Comparison of ENCODE assay signal across 16 cellular contexts in genomic region chr3:86772699-86773098, GRCh38.
DNase-seq lines count a peak whose midpoint lies in the region; ATAC-seq and TF ChIP-seq lines count a peak whose summit lies in the region.
"Had no signal": no experiment of that assay in that cellular context is flagged by ENCODE, and none has a peak within 500 bp of the region (broad histone marks: within the 10 kb centered on the region; RNA-seq: fewer than 3 reads in every experiment).

No MANE protein-coding gene starts in this region.

- H4K20me1 ChIP-seq in GM23338 (replicated peaks; ENCODE audit: insufficient read depth), result no peaks in the 10 kb centered on the region
- H4K20me1 ChIP-seq: BLaER1 had no signal

- H2AK5ac ChIP-seq in neuronal stem cell (ENCODE audit: low read depth, low read length), result no peak overlapping the region

- H3K23ac ChIP-seq in neuronal stem cell (ENCODE audit: low read depth, low read length, poor library complexity), result no peak overlapping the region

- H3F3A ChIP-seq in GM23338 (replicated peaks; ENCODE audit: low read depth), result no peaks in the 10 kb centered on the region

- H3K79me1 ChIP-seq in neuronal stem cell (ENCODE audit: low read depth, low read length), result no peaks in the 10 kb centered on the region

- H3K4me1 ChIP-seq in GM23338 (ENCODE audit: insufficient read depth) (no peaks in the 10 kb centered on the region), neuronal stem cell (ENCODE audit: control insufficient read depth in 2 of 2, insufficient read depth in 1 of 2, low read depth in 1 of 2, low read length in 2 of 2) (no peaks in the 10 kb centered on the region), aorta (ENCODE audit: control insufficient read depth in 1 of 2, insufficient read depth in 2 of 2, low read length in 2 of 2) (no peaks in the 10 kb centered on the region)
- H3K4me1 ChIP-seq: A549, HAP-1 had no signal

- no peak overlapping the region for H2BK5ac ChIP-seq in neuronal stem cell (ENCODE audit: low read length)

- no peaks in the 10 kb centered on the region for H3K36me3 Mint-ChIP-seq in GM23338 (ENCODE audit: low read depth)
- H3K36me3 Mint-ChIP-seq: CD8-positive, alpha-beta T cell had no signal

- H4K8ac ChIP-seq in neuronal stem cell (ENCODE audit: low read depth, low read length), result no peak overlapping the region

- H3K14ac ChIP-seq in neuronal stem cell (ENCODE audit: low read length), result no peak overlapping the region

- H3K9me3 ChIP-seq in neuronal stem cell (replicated peaks in 1 of 2; ENCODE audit: control insufficient read depth in 2 of 2, insufficient read depth in 1 of 2, low read depth in 1 of 2, low read length in 2 of 2), result no peaks in the 10 kb centered on the region
- H3K9me3 ChIP-seq in aorta (ENCODE audit: control insufficient read depth, low read length), result no peaks in the 10 kb centered on the region
- H3K9me3 ChIP-seq: A549, BLaER1, HAP-1 had no signal

- H3K4me3 Mint-ChIP-seq in GM23338, result no peak overlapping the region
- H3K4me3 Mint-ChIP-seq: CD8-positive, alpha-beta T cell had no signal

- H3K4ac ChIP-seq in neuronal stem cell (ENCODE audit: low read length), result no peak overlapping the region

- H4K91ac ChIP-seq in neuronal stem cell (ENCODE audit: low read depth, low read length, poor library complexity), result no peak overlapping the region

- no CpG with 5 or more reads among the region's 5 CpGs for WGBS in neuronal stem cell (ENCODE audit: extremely low coverage in 2 of 2, insufficient read length in 2 of 2, insufficient replicate concordance in 1 of 2), 2 donors
- 85 to 93% methylated on average over 5 of the region's 5 CpGs for WGBS in aorta, 2 donors

- H3K27me3 Mint-ChIP-seq in GM23338 (ENCODE audit: insufficient read depth, low read depth, poor library complexity), result no peaks in the 10 kb centered on the region

- no peak overlapping the region for H3K4me2 ChIP-seq in GM23338
- H3K4me2 ChIP-seq in neuronal stem cell (ENCODE audit: insufficient read depth, low read length, poor library complexity, severe bottlenecking), result no peak overlapping the region
- H3K4me2 ChIP-seq: A549, KMS-11 had no signal

- H2AFZ ChIP-seq in GM23338, result peak overlapping the region; percentile 3; the same call in 1 of the 2 replicates
- H2AFZ ChIP-seq in neuronal stem cell (ENCODE audit: low read length), result peak overlapping the region; percentile 65

- no peak overlapping the region for H3K27ac Mint-ChIP-seq in GM23338
- H3K27ac Mint-ChIP-seq: CD8-positive, alpha-beta T cell had no signal

- intact Hi-C loops in aorta (cut with DNase I), result loop anchor here in 1 of 2 donors (5.0 kb wide), 1 partner anchor 310 kb away; no protein-coding TSS in a partner anchor

- H3K4me3 ChIP-seq in GM23338 (no peak overlapping the region), epithelial cell of esophagus (ENCODE audit: low read length) (no peak overlapping the region), neuronal stem cell (ENCODE audit: low read length in 2 of 2) (no peak overlapping the region), aorta (ENCODE audit: low read length in 2 of 2) (no peak overlapping the region)
- H3K4me3 ChIP-seq: A549, BLaER1, HAP-1 had no signal

- no peaks in the 10 kb centered on the region for H3K9me2 ChIP-seq in GM23338 (ENCODE audit: insufficient read depth)

- H2BK12ac ChIP-seq in neuronal stem cell (ENCODE audit: low read length), result no peak overlapping the region

- H2BK15ac ChIP-seq in neuronal stem cell (ENCODE audit: low read length), result no peak overlapping the region

- peaks cover 2% of the 10 kb centered on the region; the same call in 1 of the 3 replicates for H3K4me1 Mint-ChIP-seq in GM23338

- H3K36me3 ChIP-seq in GM23338 (ENCODE audit: insufficient read depth) (no peaks in the 10 kb centered on the region), neuronal stem cell (replicated peaks in 1 of 2; ENCODE audit: control insufficient read depth in 2 of 2, insufficient read depth in 2 of 2, low read length in 2 of 2) (no peaks in the 10 kb centered on the region), aorta (ENCODE audit: control insufficient read depth in 1 of 2, insufficient read depth in 2 of 2, low read length in 1 of 2) (no peaks in the 10 kb centered on the region)
- H3K36me3 ChIP-seq: BLaER1, HAP-1 had no signal

- no peaks in the 10 kb centered on the region for H3K9me3 Mint-ChIP-seq in GM23338
- H3K9me3 Mint-ChIP-seq: CD8-positive, alpha-beta T cell had no signal

- H3K27ac ChIP-seq in GM23338 (ENCODE audit: low read depth) (no peak overlapping the region), neuronal stem cell (replicated peaks; ENCODE audit: low read length) (no peak overlapping the region), aorta (ENCODE audit: low read depth in 1 of 2, low read length in 2 of 2) (no peak overlapping the region)
- H3K27ac ChIP-seq: 22Rv1, A549, BLaER1, KMS-11 had no signal

- H3K27me3 ChIP-seq in GM23338 (ENCODE audit: insufficient read depth), result no peaks in the 10 kb centered on the region
- no peaks in the 10 kb centered on the region for H3K27me3 ChIP-seq in neuronal stem cell (ENCODE audit: control insufficient read depth in 3 of 3, insufficient read depth in 3 of 3, low read depth in 1 of 3, low read length in 3 of 3)
- no peaks in the 10 kb centered on the region for H3K27me3 ChIP-seq in aorta (ENCODE audit: control insufficient read depth in 1 of 2, insufficient read depth in 2 of 2, low read length in 1 of 2)
- H3K27me3 ChIP-seq: BLaER1 had no signal

- TF ChIP-seq CTCF in GM23338 (conservative IDR thresholded peaks at IDR 0.05; ENCODE audit: low read depth in 2 of 2) (no peak), epithelial cell of esophagus (IDR thresholded peaks at IDR 0.05; ENCODE audit: insufficient read depth, low read depth, low read length, missing control alignments) (no peak)

- DNase-seq in GM23338 (ENCODE audit: low spot score), result no peak
- DNase-seq in epithelial cell of esophagus (ENCODE audit: low read depth), result peak; percentile 11
- DNase-seq in neuronal stem cell (ENCODE audit: low spot score), result no peak
- DNase-seq in aorta, result no peak
- DNase-seq in nucleus accumbens (lab: John Stamatoyannopoulos, UW), result no peak
- DNase-seq in T-helper 2 cell, result no peak
- no peak for DNase-seq in AG08396 (ENCODE audit: low spot score)
- DNase-seq: Calu3; CD8-positive, alpha-beta T cell; DMS79 treated with DMSO at 0.1 percent for 48 hours; GF-D8 had no signal

- ATAC-seq in GM23338 (no peak), aorta (ENCODE audit: low FRiP score) (peak; percentile 29)
- ATAC-seq: CD8-positive, alpha-beta T cell had no signal

- H2BK120ac ChIP-seq in neuronal stem cell (ENCODE audit: low read depth, low read length), result no peak overlapping the region

- H3K9ac ChIP-seq in neuronal stem cell (ENCODE audit: low read depth, low read length, poor library complexity), result no peak overlapping the region
- H3K9ac ChIP-seq: BLaER1, KMS-11 had no signal

- H3K79me2 ChIP-seq in GM23338 (replicated peaks; ENCODE audit: insufficient read depth), result no peaks in the 10 kb centered on the region

- H3K18ac ChIP-seq in neuronal stem cell (ENCODE audit: low read length), result no peak overlapping the region

TF ChIP-seq in GM23338, 12 proteins besides CTCF, POLR2A, EP300 and RAD21:
- TF ChIP-seq REST (IDR thresholded peaks at IDR 0.05; ENCODE audit: unreplicated experiment) (no peak), STAT1 (IDR thresholded peaks at IDR 0.05; ENCODE audit: unreplicated experiment) (no peak), ZNF114 (CRISPR knock-in tag; IDR thresholded peaks at IDR 0.05) (no peak), EZH2phosphoT487 (IDR thresholded peaks at IDR 0.05; ENCODE audit: unreplicated experiment) (no peak), ZNF331 (CRISPR knock-in tag; IDR thresholded peaks at IDR 0.05; ENCODE audit: low read depth) (no peak), CREB1 (CRISPR knock-in tag; IDR thresholded peaks at IDR 0.05; ENCODE audit: low read depth) (no peak), ETS1 (IDR thresholded peaks at IDR 0.05) (no peak), EZH2 (IDR thresholded peaks at IDR 0.05; ENCODE audit: low read depth, unreplicated experiment) (no peak), POLR2AphosphoS5 (IDR thresholded peaks at IDR 0.05; ENCODE audit: low read depth) (no peak), NANOG (IDR thresholded peaks at IDR 0.05; ENCODE audit: borderline replicate concordance) (no peak)
